In the genomic region with DNA sequence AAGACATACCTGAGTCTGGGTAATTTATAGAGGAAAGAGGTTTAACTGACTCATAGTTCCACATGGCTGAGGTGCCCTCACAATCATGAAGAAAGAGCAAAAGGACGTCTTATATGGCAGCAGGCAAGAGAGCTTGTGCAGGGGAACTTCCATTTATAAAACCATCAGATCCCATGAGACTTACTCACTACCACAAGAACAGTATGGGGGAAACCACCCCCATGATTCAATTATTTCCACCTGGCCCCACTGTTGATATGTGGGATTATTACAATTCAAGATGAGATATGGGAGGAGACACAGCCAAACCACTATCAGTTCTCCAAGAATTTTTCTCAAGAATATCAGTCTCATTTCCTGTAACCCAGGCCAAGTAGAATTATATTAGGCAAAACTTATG, we compare ENCODE assay signal across 8 cellular contexts.
DNase-seq lines count a peak whose midpoint lies in the region; ATAC-seq and TF ChIP-seq lines count a peak whose summit lies in the region.
"Not testable (repeated sequence)": the region's sequence is repeated elsewhere in the genome, so short reads cannot be mapped to it uniquely, and the experiment has no call there.

No MANE protein-coding gene starts in this region.

- not testable (repeated sequence) for H3K4me1 Mint-ChIP-seq in activated naive CD8-positive, alpha-beta T cell treated with anti-CD3 and anti-CD28 coated beads for 36 hours; stimulated activated naive CD8-positive, alpha-beta T cell treated with anti-CD3 and anti-CD28 coated beads, Interleukin-15, amount 100 ng/mL, for 72 hours

- not testable (repeated sequence) for H3K4me3 Mint-ChIP-seq in activated naive CD8-positive, alpha-beta T cell treated with anti-CD3 and anti-CD28 coated beads for 36 hours; stimulated activated naive CD8-positive, alpha-beta T cell treated with anti-CD3 and anti-CD28 coated beads, Interleukin-15, amount 100 ng/mL, for 72 hours

- not testable (repeated sequence) for H3K36me3 ChIP-seq in SK-N-MC (ENCODE audit: insufficient read depth, low read length); mammary epithelial cell (ENCODE audit: insufficient read depth, low read length)

- not testable (repeated sequence) for H3K9me3 Mint-ChIP-seq in activated naive CD8-positive, alpha-beta T cell treated with anti-CD3 and anti-CD28 coated beads for 36 hours; stimulated activated naive CD8-positive, alpha-beta T cell treated with anti-CD3 and anti-CD28 coated beads, Interleukin-15, amount 100 ng/mL, for 72 hours

- H3K27me3 Mint-ChIP-seq in activated naive CD8-positive, alpha-beta T cell treated with anti-CD3 and anti-CD28 coated beads for 36 hours = peaks cover 41% of the 10 kb centered on the region
- peaks cover 41% of the 10 kb centered on the region for H3K27me3 Mint-ChIP-seq in stimulated activated naive CD8-positive, alpha-beta T cell treated with anti-CD3 and anti-CD28 coated beads, Interleukin-15, amount 100 ng/mL, for 72 hours

- not testable (repeated sequence) for H3K27me3 ChIP-seq in mammary epithelial cell (ENCODE audit: insufficient read depth, low read length)

- not testable (repeated sequence) for BruUV-seq in mammary epithelial cell (replicated peaks; lab: Mats Ljungman, UMichigan)

- H3K9ac ChIP-seq in SK-N-MC (ENCODE audit: insufficient read length); mammary epithelial cell (ENCODE audit: insufficient read depth, low read length): not testable (repeated sequence)

- CTCF ChIA-PET in mammary epithelial cell (lab: Charles Lee; ENCODE audit: low non-redundant PET) = not testable (repeated sequence)

- 27% methylated on average over 1 of the region's 1 CpG for WGBS in mammary epithelial cell (ENCODE audit: low coverage, missing lambda C conversion rate)

- H3K79me2 ChIP-seq in mammary epithelial cell (ENCODE audit: insufficient read depth, low read length) = not testable (repeated sequence)

- in situ Hi-C loops in mammary epithelial cell (cut with MboI; ENCODE audit: low sequenced_read_pairs in 2 of 2) = not testable (repeated sequence)

- not testable (repeated sequence) for H4K20me1 ChIP-seq in mammary epithelial cell (ENCODE audit: insufficient read depth, low read length)

- not testable (repeated sequence) for H3K27ac ChIP-seq in SK-N-MC; mammary epithelial cell (ENCODE audit: insufficient read depth, low read depth, low read length)

- H3K36me3 Mint-ChIP-seq in activated naive CD8-positive, alpha-beta T cell treated with anti-CD3 and anti-CD28 coated beads for 36 hours = not testable (repeated sequence)

- ATAC-seq in omental fat pad (ENCODE audit: low FRiP score) = peak; percentile 64
- peak; percentile 71 for ATAC-seq in stimulated activated naive CD8-positive, alpha-beta T cell treated with anti-CD3 and anti-CD28 coated beads, Interleukin-15, amount 100 ng/mL, for 72 hours

- H3K4me2 ChIP-seq in mammary epithelial cell (ENCODE audit: insufficient read depth, low read depth, low read length) = not testable (repeated sequence)

- not testable (repeated sequence) for H3K4me3 ChIP-seq in SK-N-MC; mammary epithelial cell (replicated peaks in 1 of 3; ENCODE audit: insufficient read depth in 1 of 3, low read depth in 2 of 3, low read length in 3 of 3); fibroblast of villous mesenchyme (ENCODE audit: low read depth, low read length)

- TF ChIP-seq CTCF in mammary epithelial cell (conservative IDR thresholded peaks at IDR 0.05 in 1 of 2, IDR thresholded peaks at IDR 0.05 in 1 of 2; ENCODE audit: extremely low read depth in 1 of 2, insufficient read depth in 1 of 2, low read depth in 1 of 2, low read length in 2 of 2); fibroblast of villous mesenchyme (IDR thresholded peaks at IDR 0.05; ENCODE audit: insufficient read depth, low read depth, low read length); omental fat pad (IDR thresholded peaks at IDR 0.05): not testable (repeated sequence)

- H3K27ac Mint-ChIP-seq in activated naive CD8-positive, alpha-beta T cell treated with anti-CD3 and anti-CD28 coated beads for 36 hours = not testable (repeated sequence)
- peak overlapping the region in 1 of 2 donors; percentile 63 for H3K27ac Mint-ChIP-seq in stimulated activated naive CD8-positive, alpha-beta T cell treated with anti-CD3 and anti-CD28 coated beads, Interleukin-15, amount 100 ng/mL, for 72 hours

- intact Hi-C loops in mammary epithelial cell (cut with micrococcal nuclease) = not testable (repeated sequence)

- not testable (repeated sequence) for H3K4me1 ChIP-seq in mammary epithelial cell (ENCODE audit: insufficient read depth, low read length)

- dilution Hi-C loops in mammary epithelial cell (cut with HindIII; ENCODE audit: low sequenced_read_pairs) = not testable (repeated sequence)

- not testable (repeated sequence) for H3K9me3 ChIP-seq in SK-N-MC (ENCODE audit: low read depth, low read length); mammary epithelial cell (replicated peaks; ENCODE audit: insufficient read depth, low read length)

- DNase-seq in Daoy (ENCODE audit: low read depth) (peak; percentile 87), HT1080 (ENCODE audit: low read depth) (peak; percentile 73), SK-N-MC (ENCODE audit: low read depth, low spot score) (peak; percentile 40), mammary epithelial cell (peak; percentile 62), fibroblast of villous mesenchyme (ENCODE audit: low read depth) (peak; percentile 35)
- peak; percentile 1 for DNase-seq in activated naive CD8-positive, alpha-beta T cell treated with anti-CD3 and anti-CD28 coated beads for 36 hours
- DNase-seq in omental fat pad (ENCODE audit: low spot score) = not testable (repeated sequence)
- DNase-seq in stimulated activated naive CD8-positive, alpha-beta T cell treated with anti-CD3 and anti-CD28 coated beads, Interleukin-15, amount 100 ng/mL, for 72 hours = peak in 1 of 2 donors; percentile 10

- not testable (repeated sequence) for H2AFZ ChIP-seq in mammary epithelial cell (ENCODE audit: low read depth, low read length)
